25 cellular contexts compared by ENCODE assay signal in the genomic region with DNA sequence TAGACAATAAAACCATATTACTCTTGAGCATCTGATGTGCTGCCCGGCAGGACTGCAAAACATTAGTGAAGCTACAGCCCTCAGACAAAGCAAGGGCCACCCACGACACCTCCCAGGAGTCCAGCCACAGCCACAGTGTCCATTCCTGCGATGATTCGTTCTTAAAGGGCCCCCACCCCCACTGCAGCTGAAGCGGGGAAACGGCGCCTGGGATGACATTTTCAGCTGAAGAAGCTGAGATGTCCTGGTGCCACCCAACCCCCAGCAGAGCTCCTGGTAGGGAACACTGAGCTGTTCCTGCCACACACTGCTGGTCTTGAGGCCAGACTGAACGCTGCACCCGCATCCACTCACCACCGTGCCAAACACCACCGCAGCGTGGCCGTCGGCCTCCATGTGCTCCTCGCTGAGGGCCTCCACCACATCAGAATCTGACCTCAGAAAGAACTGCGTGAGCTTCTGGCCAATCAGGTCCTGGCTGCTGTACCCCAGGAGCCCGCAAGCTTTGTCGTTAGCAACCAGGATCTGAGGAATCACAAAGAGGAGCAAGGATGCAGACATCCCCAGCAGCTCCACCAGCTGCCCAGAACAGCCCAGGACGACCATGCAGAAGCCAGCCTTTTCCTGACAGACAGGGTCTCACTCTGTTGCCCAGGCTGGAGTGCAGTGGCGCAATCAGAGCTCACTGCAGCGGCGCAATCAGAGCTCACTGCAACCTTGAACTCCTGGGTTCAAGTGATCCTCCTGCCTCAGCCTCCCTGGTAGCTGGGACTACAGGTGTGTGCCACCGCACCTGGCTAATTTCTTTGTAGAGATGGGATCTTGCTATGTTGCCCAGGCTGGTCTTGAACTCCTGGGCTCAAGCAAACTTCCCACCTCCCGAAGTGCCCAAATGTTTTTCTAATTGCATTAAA.
"Had no signal": no experiment of that assay in that cellular context is flagged by ENCODE, and none has a peak within 500 bp of the region (broad histone marks: within the 10 kb centered on the region; RNA-seq: fewer than 3 reads in every experiment).

No MANE protein-coding gene starts in this region.

- H3K9me3 Mint-ChIP-seq: naive thymus-derived CD8-positive, alpha-beta T cell; nephron progenitor cell; stimulated activated naive CD8-positive, alpha-beta T cell treated with anti-CD3 and anti-CD28 coated beads, Interleukin-15, amount 100 ng/mL, for 72 hours had no signal

- H3K9me3 ChIP-seq: gastrocnemius medialis, heart left ventricle, left ventricle myocardium inferior, lower lobe of right lung, psoas muscle, suprapubic skin, transverse colon, upper lobe of right lung, uterus had no signal

- DNase-seq: effector CD4-positive, alpha-beta T cell; gastrocnemius medialis; heart left ventricle; kidney glomerular epithelial cell; left colon; left ventricle myocardium inferior; lower lobe of right lung; naive thymus-derived CD8-positive, alpha-beta T cell; nephron progenitor cell; nucleus accumbens; stimulated activated CD4-positive, alpha-beta T cell treated with anti-CD3 and anti-CD28 coated beads, Interleukin-15, amount 100 ng/mL, for 24 hours; stimulated activated CD4-positive, alpha-beta T cell treated with anti-CD3 and anti-CD28 coated beads, Interleukin-2, amount 100 ng/mL, for 48 hours; stimulated activated naive CD4-positive, alpha-beta T cell; stimulated activated naive CD8-positive, alpha-beta T cell treated with anti-CD3 and anti-CD28 coated beads, Interleukin-15, amount 100 ng/mL, for 72 hours; transverse colon; upper lobe of right lung; uterus had no signal

- H3K4me1 ChIP-seq: gastrocnemius medialis, heart left ventricle, left ventricle myocardium inferior, lower lobe of right lung, psoas muscle, suprapubic skin, upper lobe of right lung, uterus had no signal

- H3K27me3 Mint-ChIP-seq: naive thymus-derived CD8-positive, alpha-beta T cell; stimulated activated naive CD8-positive, alpha-beta T cell treated with anti-CD3 and anti-CD28 coated beads, Interleukin-15, amount 100 ng/mL, for 72 hours had no signal

- H3K36me3 ChIP-seq: gastrocnemius medialis, left ventricle myocardium inferior, transverse colon, uterus had no signal

- ATAC-seq: gastrocnemius medialis; heart left ventricle; lower lobe of right lung; naive thymus-derived CD8-positive, alpha-beta T cell; psoas muscle; right cardiac atrium; stimulated activated naive CD8-positive, alpha-beta T cell treated with anti-CD3 and anti-CD28 coated beads, Interleukin-15, amount 100 ng/mL, for 72 hours; upper lobe of right lung had no signal

- H3K4me3 ChIP-seq: dorsolateral prefrontal cortex, gastrocnemius medialis, heart left ventricle, hepatocyte, left ventricle myocardium inferior, lower lobe of right lung, psoas muscle, skin epidermis, suprapubic skin, transverse colon, upper lobe of right lung, uterus had no signal

- FAIRE-seq: colon, islet of Langerhans had no signal

- H3K4me3 Mint-ChIP-seq: naive thymus-derived CD8-positive, alpha-beta T cell; nephron progenitor cell; stimulated activated naive CD8-positive, alpha-beta T cell treated with anti-CD3 and anti-CD28 coated beads, Interleukin-15, amount 100 ng/mL, for 72 hours had no signal

- H3K27ac ChIP-seq: dorsolateral prefrontal cortex, gastrocnemius medialis, heart left ventricle, hepatocyte, left ventricle myocardium inferior, lower lobe of right lung, psoas muscle, skin epidermis, suprapubic skin, transverse colon, upper lobe of right lung, uterus had no signal

- H3K4me1 Mint-ChIP-seq: nephron progenitor cell; stimulated activated naive CD8-positive, alpha-beta T cell treated with anti-CD3 and anti-CD28 coated beads, Interleukin-15, amount 100 ng/mL, for 72 hours had no signal
